Comparison of ENCODE assay signal across 8 cellular contexts in genomic region chr19:48970923-48971395, GRCh38. TPM values are rescaled to one million over a fixed set of nuclear protein-coding genes. Genes with fewer than 3 reads are reported as not detected.
DNase-seq lines count a peak whose midpoint lies in the region; ATAC-seq lines count a peak whose summit lies in the region.

No MANE protein-coding gene starts in this region.

- peak; percentile 52 for DNase-seq in A172 (ENCODE audit: low spot score)
- DNase-seq in GM19238 (ENCODE audit: insufficient read length, low spot score) = peak; percentile 66
- peak; percentile 63 to 85 for DNase-seq in NCI-H524 (lab: John Stamatoyannopoulos, UW)
- DNase-seq in activated CD4-positive, alpha-beta T cell treated with anti-CD3 and anti-CD28 coated beads, Interleukin-2, amount 50 U/mL, for 1 hour = peak; percentile 85
- peak; percentile 91 for DNase-seq in dermis blood vessel endothelial cell
- peak; percentile 87 for DNase-seq in medulla oblongata (ENCODE audit: extremely low spot score)
- DNase-seq in stimulated activated CD8-positive, alpha-beta memory T cell treated with anti-CD3 and anti-CD28 coated beads, Interleukin-2, amount 100 ng/mL, for 1 hour (ENCODE audit: low read depth in 2 of 2) = peak; percentile 70 to 71

- ATAC-seq in GM18867 (IDR thresholded peaks at IDR 0.05; ENCODE audit: unreplicated experiment) = no peak

RNA-seq across cellular contexts. Expression of gene FTL, which starts 5.8 kb away (rescaled TPM):
- total RNA-seq in A172 (2014; rRNA removed; shearing (Covaris generic)) = 1,818 and 2,662 TPM in 2 replicates
- total RNA-seq in dermis blood vessel endothelial cell = 1,252 and 1,399 TPM in 2 replicates

RNA-seq across cellular contexts. Expression of gene BAX, which starts 16.3 kb away (rescaled TPM):
- total RNA-seq in A172 (2014; rRNA removed; shearing (Covaris generic)) = 32.4 and 40.6 TPM in 2 replicates
- total RNA-seq in dermis blood vessel endothelial cell = 96.8 and 134 TPM in 2 replicates

RNA-seq across cellular contexts. Expression of gene GYS1, which starts 22.1 kb away (rescaled TPM):
- 14.1 and 18.2 TPM in 2 replicates for total RNA-seq in A172 (2014; rRNA removed; shearing (Covaris generic))
- 14.8 and 28.8 TPM in 2 replicates for total RNA-seq in dermis blood vessel endothelial cell

RNA-seq across cellular contexts. Expression of gene RUVBL2, which starts 22.7 kb away (rescaled TPM):
- 121 and 149 TPM in 2 replicates for total RNA-seq in A172 (2014; rRNA removed; shearing (Covaris generic))
- 172 and 278 TPM in 2 replicates for total RNA-seq in dermis blood vessel endothelial cell

RNA-seq across cellular contexts. Expression of gene DHDH, which starts 37.5 kb away (rescaled TPM):
- total RNA-seq in A172 (2014; rRNA removed; shearing (Covaris generic)) = 0.10 TPM in 1 of 2 replicates, not detected in the other
- total RNA-seq in dermis blood vessel endothelial cell = not detected in 2 replicates
